ENCODE assay signal across 29 cellular contexts in genomic region chr22:46937939-46938338, GRCh38.
"Had no signal": no experiment of that assay in that cellular context is flagged by ENCODE, and none has a peak within 500 bp of the region (broad histone marks: within the 10 kb centered on the region; RNA-seq: fewer than 3 reads in every experiment).

No MANE protein-coding gene starts in this region.

- FAIRE-seq: keratinocyte had no signal

- H3K9me3 ChIP-seq: heart right ventricle, left lung, lower lobe of right lung, neutrophil, psoas muscle, tibial nerve, uterus had no signal

- H3K4me2 ChIP-seq: hepatocyte, neural progenitor cell, smooth muscle cell had no signal

- H2AFZ ChIP-seq: hepatocyte, neural progenitor cell had no signal

- ATAC-seq: heart right ventricle; left colon; left lung; lower lobe of right lung; psoas muscle; sciatic nerve; stimulated activated memory B cell treated with anti-CD40 and anti-IgM and Interleukin-4, amounts not matched to agents 10 μg/mL and 1 μg/mL and 100 μg/mL, for 72 hours; stimulated activated naive CD8-positive, alpha-beta T cell treated with anti-CD3 and anti-CD28 coated beads, Interleukin-15, amount 100 ng/mL, for 72 hours had no signal

- H3K9ac ChIP-seq: neural progenitor cell had no signal

- H3K27me3 ChIP-seq: heart right ventricle, hepatocyte, left lung, neural progenitor cell, neutrophil, tibial nerve, uterus had no signal

- H3K4me1 ChIP-seq: neural progenitor cell, uterus had no signal

- H3K27ac ChIP-seq: heart right ventricle, left lung, lower lobe of right lung, neural progenitor cell, neutrophil, psoas muscle, tibial nerve, uterus had no signal

- H3K36me3 ChIP-seq: left lung, lower lobe of right lung, neural progenitor cell, uterus had no signal

- H3K4me3 ChIP-seq: heart right ventricle, hepatocyte, left lung, lower lobe of right lung, neural progenitor cell, psoas muscle, smooth muscle cell, tibial nerve, uterus had no signal

- DNase-seq: heart right ventricle; kidney glomerular epithelial cell; left colon; left lung; lower lobe of right lung; mammary epithelial cell; mesenchymal stem cell; naive B cell; natural killer cell; nephron progenitor cell; occipital lobe; posterior cingulate gyrus; psoas muscle; stimulated activated CD4-positive, alpha-beta T cell treated with anti-CD3 and anti-CD28 coated beads, Interleukin-1b, Interleukin-23, amount 100 ng/mL, for 48 hours; stimulated activated CD4-positive, alpha-beta T cell treated with anti-CD3 and anti-CD28 coated beads, Interleukin-2, amount 100 ng/mL, for 48 hours; stimulated activated CD4-positive, alpha-beta T cell treated with anti-CD3 and anti-CD28 coated beads, Interleukin-4, amount 100 ng/mL, for 4 hours; stimulated activated CD8-positive, alpha-beta memory T cell treated with anti-CD3 and anti-CD28 coated beads, Interleukin-4, amount 100 ng/mL, for 48 hours; stimulated activated naive CD4-positive, alpha-beta T cell treated with Interleukin-2 at 50 U/mL for 16 hours; stimulated activated naive CD8-positive, alpha-beta T cell treated with anti-CD3 and anti-CD28 coated beads, Interleukin-15, amount 100 ng/mL, for 72 hours; substantia nigra; uterus had no signal
